ENCODE assay signal across 8 cellular contexts in the genomic region with DNA sequence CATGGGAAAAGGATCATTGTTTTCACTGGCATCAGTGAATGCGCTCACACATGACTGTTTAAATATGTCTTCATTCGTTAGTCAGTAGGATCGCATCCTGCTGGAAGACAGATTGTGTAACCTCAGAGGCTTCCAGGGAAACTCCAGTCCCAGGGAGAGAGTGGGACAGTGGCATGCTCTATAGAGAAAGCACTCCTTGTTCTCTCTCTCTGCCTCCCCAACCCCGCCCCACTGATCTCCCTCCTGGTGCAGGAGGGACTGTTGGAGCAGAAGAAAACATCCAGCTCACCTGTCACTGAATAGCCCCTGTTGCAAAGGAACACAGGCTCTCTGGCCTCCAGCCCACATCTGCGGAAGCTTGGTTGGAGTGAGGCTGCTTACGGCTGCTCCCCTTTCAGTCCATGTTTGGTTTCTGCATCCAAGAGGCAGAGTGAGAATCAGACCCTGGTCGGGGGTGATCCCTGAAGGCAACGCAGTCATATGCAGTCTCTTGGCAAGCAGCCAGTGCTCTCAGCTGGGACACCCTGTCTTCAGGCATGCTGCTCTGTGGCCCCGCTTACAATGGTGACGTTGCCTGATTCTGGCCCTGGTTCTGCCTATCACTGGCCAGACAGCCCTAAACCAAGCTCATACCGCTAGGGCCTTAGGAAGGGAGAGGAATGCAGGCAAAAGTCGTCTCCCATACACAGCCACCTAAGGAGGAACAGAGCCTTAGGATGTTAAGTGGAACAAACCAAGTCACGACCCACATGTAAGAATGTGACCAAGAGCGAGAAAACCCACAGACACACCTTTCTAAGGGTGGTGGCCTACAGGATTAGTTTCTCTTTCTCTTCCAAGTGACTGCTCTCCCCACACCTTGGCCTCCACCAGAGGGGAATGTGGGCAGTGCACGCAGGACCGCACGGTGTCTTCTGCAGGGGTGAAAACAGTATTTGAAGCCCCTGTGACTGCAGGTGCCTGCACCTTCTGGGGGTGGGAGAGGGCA. TPM values are rescaled to one million over a fixed set of nuclear protein-coding genes. Genes with fewer than 3 reads are reported as not detected.
DNase-seq lines count a peak whose midpoint lies in the region; ATAC-seq and TF ChIP-seq lines count a peak whose summit lies in the region.

No MANE protein-coding gene starts in this region.

- no peak overlapping the region for H3K9ac ChIP-seq in PC-3 (ENCODE audit: low read length)

- H3K4me3 ChIP-seq in PC-3 (ENCODE audit: low read length) (no peak overlapping the region), prostate gland (no peak overlapping the region)

- intact Hi-C loops in PC-3 (cut with micrococcal nuclease), result no loop called here
- intact Hi-C loops in prostate gland (cut with DNase I), result no loop called here

- no peaks in the 10 kb centered on the region for H3K9me2 ChIP-seq in PC-3 (replicated peaks; ENCODE audit: low read length)

- H3K4me1 ChIP-seq in PC-3 (ENCODE audit: insufficient read depth, low read length) (no peaks in the 10 kb centered on the region), prostate gland (replicated peaks) (no peaks in the 10 kb centered on the region)

- no peak for TF ChIP-seq POLR2A in prostate gland (IDR thresholded peaks at IDR 0.05)

- H3K27me3 ChIP-seq in PC-3 (ENCODE audit: low read length) (no peaks in the 10 kb centered on the region), prostate gland (replicated peaks; ENCODE audit: insufficient read depth) (no peaks in the 10 kb centered on the region)

- H3F3A ChIP-seq in PC-3 (ENCODE audit: low read length, unreplicated experiment), result no peaks in the 10 kb centered on the region

- TF ChIP-seq CTCF in PC-3 (conservative IDR thresholded peaks at IDR 0.05; ENCODE audit: low read depth, low read length) (no peak), prostate gland (IDR thresholded peaks at IDR 0.05) (no peak)

- DNase-seq in Caki2 (ENCODE audit: low read depth) (peak; percentile 78), PC-3 (no peak), fibroblast of the conjunctiva (ENCODE audit: low read depth) (peak; percentile 17), prostate gland (ENCODE audit: low spot score) (peak; percentile 56), NCI-H1930 (lab: John Stamatoyannopoulos, UW) (no peak), KBM-7 (no peak), islet precursor cell (no peak)

- in situ Hi-C loops in Caki2 (cut with HindIII; ENCODE audit: low pct_unique_long_range_greater_than_20kb, low sequenced_read_pairs), result no loop called here
- in situ Hi-C loops in KBM-7 (cut with MboI; ENCODE audit: low pct_unique_long_range_greater_than_20kb, low sequenced_read_pairs), result no loop called here

- H3K27ac ChIP-seq in PC-3 (ENCODE audit: low read length), result no peak overlapping the region
- peak overlapping the region in 1 of 2 donors; percentile 51 for H3K27ac ChIP-seq in prostate gland

- no peak overlapping the region for H3K4me2 ChIP-seq in PC-3 (ENCODE audit: low read length)

- H3K9me3 ChIP-seq in PC-3 (ENCODE audit: low read length) (no peaks in the 10 kb centered on the region), prostate gland (no peaks in the 10 kb centered on the region)

- BruUV-seq in PC-3 (replicated peaks; lab: Mats Ljungman, UMichigan), result no TSS peak

- no peaks in the 10 kb centered on the region for H3K36me3 ChIP-seq in PC-3 (ENCODE audit: low read depth, low read length)
- no peaks in the 10 kb centered on the region for H3K36me3 ChIP-seq in prostate gland

- 0 out of 2 replicates have a peak, but pooled peaks cover 13% of the 10 kb centered on the region for H4K20me1 ChIP-seq in PC-3 (ENCODE audit: low read length)

- no peak overlapping the region for H2AFZ ChIP-seq in PC-3 (ENCODE audit: low read length)

- 44% methylated on average over 17 of the region's 17 CpGs for WGBS in prostate gland

- POLR2A ChIA-PET in PC-3 (lab: Charles Lee; ENCODE audit: unreplicated experiment), result interaction anchor here (0.7 kb wide), 1 partner anchor 24 kb away, joined by 7 read pairs; no protein-coding TSS in a partner anchor

- ATAC-seq in PC-3 (0 out of 2 replicates have a peak, but pooled peaks have one; percentile 20), HG02852 (IDR thresholded peaks at IDR 0.05; ENCODE audit: unreplicated experiment) (no peak)

- peaks cover 10% of the 10 kb centered on the region for H3K79me2 ChIP-seq in PC-3 (ENCODE audit: low read length)

- CTCF ChIA-PET in PC-3 (lab: Charles Lee), result no interaction called here

RNA-seq across cellular contexts. Expression of a gene that starts 39.7 kb away (rescaled TPM):
- 23.5 and 33.8 TPM in 2 replicates for total RNA-seq in Caki2 (2014; rRNA removed; shearing (Covaris generic); ENCODE audit: low replicate concordance)
- total RNA-seq in PC-3 (2014; rRNA removed), result 89.2 and 96.2 TPM in 2 replicates
- 100 to 1,000 TPM; 103 to 119 TPM for total RNA-seq in prostate gland

Comparison
In these comparisons a context has a peak if more than half of its experiments do, and no peak if none do; other contexts are left out.
1. DNase-seq: peak in Caki2 (single experiment), fibroblast of the conjunctiva (single experiment) and prostate gland (single experiment); none in PC-3 (single experiment), NCI-H1930 (0 of 2), KBM-7 (single experiment) and islet precursor cell (single experiment).